ENCODE assay signal across 1 cellular context in the genomic region with DNA sequence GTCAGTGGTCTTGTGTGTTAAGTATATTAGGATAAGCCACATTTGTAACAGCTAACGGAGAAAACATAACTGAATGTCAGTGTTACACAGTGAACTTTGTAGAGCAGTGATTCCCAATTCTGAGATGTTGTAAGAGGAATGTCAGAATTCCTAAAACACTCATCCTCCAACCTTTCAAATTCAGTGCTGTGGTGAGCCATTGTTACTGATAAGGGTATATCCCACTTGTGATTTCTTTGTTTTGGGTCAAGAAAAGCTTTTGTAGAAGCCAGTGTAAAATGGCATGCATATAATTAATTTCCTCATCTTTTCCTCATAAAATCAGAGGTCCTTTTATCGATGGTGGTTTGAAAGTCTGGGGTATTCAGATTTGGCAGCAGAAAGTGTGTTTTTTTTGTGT.
TF ChIP-seq lines count a peak whose summit lies in the region.

No MANE protein-coding gene starts in this region.

TF ChIP-seq in GM23338, 12 proteins besides CTCF, POLR2A, EP300 and RAD21 (continued from another document):
- TF ChIP-seq, protein P1, sequence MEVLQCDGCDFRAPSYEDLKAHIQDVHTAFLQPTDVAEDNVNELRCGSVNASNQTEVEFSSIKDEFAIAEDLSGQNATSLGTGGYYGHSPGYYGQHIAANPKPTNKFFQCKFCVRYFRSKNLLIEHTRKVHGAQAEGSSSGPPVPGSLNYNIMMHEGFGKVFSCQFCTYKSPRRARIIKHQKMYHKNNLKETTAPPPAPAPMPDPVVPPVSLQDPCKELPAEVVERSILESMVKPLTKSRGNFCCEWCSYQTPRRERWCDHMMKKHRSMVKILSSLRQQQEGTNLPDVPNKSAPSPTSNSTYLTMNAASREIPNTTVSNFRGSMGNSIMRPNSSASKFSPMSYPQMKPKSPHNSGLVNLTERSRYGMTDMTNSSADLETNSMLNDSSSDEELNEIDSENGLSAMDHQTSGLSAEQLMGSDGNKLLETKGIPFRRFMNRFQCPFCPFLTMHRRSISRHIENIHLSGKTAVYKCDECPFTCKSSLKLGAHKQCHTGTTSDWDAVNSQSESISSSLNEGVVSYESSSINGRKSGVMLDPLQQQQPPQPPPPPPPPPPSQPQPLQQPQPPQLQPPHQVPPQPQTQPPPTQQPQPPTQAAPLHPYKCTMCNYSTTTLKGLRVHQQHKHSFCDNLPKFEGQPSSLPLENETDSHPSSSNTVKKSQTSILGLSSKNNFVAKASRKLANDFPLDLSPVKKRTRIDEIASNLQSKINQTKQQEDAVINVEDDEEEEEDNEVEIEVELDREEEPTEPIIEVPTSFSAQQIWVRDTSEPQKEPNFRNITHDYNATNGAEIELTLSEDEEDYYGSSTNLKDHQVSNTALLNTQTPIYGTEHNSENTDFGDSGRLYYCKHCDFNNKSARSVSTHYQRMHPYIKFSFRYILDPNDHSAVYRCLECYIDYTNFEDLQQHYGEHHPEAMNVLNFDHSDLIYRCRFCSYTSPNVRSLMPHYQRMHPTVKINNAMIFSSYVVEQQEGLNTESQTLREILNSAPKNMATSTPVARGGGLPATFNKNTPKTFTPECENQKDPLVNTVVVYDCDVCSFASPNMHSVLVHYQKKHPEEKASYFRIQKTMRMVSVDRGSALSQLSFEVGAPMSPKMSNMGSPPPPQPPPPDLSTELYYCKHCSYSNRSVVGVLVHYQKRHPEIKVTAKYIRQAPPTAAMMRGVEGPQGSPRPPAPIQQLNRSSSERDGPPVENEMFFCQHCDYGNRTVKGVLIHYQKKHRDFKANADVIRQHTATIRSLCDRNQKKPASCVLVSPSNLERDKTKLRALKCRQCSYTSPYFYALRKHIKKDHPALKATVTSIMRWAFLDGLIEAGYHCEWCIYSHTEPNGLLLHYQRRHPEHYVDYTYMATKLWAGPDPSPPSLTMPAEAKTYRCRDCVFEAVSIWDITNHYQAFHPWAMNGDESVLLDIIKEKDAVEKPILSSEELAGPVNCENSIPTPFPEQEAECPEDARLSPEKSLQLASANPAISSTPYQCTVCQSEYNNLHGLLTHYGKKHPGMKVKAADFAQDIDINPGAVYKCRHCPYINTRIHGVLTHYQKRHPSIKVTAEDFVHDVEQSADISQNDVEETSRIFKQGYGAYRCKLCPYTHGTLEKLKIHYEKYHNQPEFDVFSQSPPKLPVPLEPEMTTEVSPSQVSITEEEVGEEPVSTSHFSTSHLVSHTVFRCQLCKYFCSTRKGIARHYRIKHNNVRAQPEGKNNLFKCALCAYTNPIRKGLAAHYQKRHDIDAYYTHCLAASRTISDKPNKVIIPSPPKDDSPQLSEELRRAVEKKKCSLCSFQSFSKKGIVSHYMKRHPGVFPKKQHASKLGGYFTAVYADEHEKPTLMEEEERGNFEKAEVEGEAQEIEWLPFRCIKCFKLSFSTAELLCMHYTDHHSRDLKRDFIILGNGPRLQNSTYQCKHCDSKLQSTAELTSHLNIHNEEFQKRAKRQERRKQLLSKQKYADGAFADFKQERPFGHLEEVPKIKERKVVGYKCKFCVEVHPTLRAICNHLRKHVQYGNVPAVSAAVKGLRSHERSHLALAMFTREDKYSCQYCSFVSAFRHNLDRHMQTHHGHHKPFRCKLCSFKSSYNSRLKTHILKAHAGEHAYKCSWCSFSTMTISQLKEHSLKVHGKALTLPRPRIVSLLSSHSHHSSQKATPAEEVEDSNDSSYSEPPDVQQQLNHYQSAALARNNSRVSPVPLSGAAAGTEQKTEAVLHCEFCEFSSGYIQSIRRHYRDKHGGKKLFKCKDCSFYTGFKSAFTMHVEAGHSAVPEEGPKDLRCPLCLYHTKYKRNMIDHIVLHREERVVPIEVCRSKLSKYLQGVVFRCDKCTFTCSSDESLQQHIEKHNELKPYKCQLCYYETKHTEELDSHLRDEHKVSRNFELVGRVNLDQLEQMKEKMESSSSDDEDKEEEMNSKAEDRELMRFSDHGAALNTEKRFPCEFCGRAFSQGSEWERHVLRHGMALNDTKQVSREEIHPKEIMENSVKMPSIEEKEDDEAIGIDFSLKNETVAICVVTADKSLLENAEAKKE (CRISPR knock-in tag; IDR thresholded peaks at IDR 0.05): no peak
- TF ChIP-seq CREB1 (CRISPR knock-in tag; IDR thresholded peaks at IDR 0.05; ENCODE audit: low read depth) (no peak), POLR2AphosphoS5 (IDR thresholded peaks at IDR 0.05; ENCODE audit: low read depth) (no peak), EZH2 (IDR thresholded peaks at IDR 0.05; ENCODE audit: low read depth, unreplicated experiment) (no peak), STAT1 (IDR thresholded peaks at IDR 0.05; ENCODE audit: unreplicated experiment) (no peak), EZH2phosphoT487 (IDR thresholded peaks at IDR 0.05; ENCODE audit: unreplicated experiment) (no peak), ZNF331 (CRISPR knock-in tag; IDR thresholded peaks at IDR 0.05; ENCODE audit: low read depth) (no peak), ZNF114 (CRISPR knock-in tag; IDR thresholded peaks at IDR 0.05) (no peak)
- TF ChIP-seq, protein P2, sequence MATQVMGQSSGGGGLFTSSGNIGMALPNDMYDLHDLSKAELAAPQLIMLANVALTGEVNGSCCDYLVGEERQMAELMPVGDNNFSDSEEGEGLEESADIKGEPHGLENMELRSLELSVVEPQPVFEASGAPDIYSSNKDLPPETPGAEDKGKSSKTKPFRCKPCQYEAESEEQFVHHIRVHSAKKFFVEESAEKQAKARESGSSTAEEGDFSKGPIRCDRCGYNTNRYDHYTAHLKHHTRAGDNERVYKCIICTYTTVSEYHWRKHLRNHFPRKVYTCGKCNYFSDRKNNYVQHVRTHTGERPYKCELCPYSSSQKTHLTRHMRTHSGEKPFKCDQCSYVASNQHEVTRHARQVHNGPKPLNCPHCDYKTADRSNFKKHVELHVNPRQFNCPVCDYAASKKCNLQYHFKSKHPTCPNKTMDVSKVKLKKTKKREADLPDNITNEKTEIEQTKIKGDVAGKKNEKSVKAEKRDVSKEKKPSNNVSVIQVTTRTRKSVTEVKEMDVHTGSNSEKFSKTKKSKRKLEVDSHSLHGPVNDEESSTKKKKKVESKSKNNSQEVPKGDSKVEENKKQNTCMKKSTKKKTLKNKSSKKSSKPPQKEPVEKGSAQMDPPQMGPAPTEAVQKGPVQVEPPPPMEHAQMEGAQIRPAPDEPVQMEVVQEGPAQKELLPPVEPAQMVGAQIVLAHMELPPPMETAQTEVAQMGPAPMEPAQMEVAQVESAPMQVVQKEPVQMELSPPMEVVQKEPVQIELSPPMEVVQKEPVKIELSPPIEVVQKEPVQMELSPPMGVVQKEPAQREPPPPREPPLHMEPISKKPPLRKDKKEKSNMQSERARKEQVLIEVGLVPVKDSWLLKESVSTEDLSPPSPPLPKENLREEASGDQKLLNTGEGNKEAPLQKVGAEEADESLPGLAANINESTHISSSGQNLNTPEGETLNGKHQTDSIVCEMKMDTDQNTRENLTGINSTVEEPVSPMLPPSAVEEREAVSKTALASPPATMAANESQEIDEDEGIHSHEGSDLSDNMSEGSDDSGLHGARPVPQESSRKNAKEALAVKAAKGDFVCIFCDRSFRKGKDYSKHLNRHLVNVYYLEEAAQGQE (IDR thresholded peaks at IDR 0.05; ENCODE audit: unreplicated experiment): no peak
- TF ChIP-seq, protein P3, sequence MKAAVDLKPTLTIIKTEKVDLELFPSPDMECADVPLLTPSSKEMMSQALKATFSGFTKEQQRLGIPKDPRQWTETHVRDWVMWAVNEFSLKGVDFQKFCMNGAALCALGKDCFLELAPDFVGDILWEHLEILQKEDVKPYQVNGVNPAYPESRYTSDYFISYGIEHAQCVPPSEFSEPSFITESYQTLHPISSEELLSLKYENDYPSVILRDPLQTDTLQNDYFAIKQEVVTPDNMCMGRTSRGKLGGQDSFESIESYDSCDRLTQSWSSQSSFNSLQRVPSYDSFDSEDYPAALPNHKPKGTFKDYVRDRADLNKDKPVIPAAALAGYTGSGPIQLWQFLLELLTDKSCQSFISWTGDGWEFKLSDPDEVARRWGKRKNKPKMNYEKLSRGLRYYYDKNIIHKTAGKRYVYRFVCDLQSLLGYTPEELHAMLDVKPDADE (IDR thresholded peaks at IDR 0.05): no peak
